In the genomic region with DNA sequence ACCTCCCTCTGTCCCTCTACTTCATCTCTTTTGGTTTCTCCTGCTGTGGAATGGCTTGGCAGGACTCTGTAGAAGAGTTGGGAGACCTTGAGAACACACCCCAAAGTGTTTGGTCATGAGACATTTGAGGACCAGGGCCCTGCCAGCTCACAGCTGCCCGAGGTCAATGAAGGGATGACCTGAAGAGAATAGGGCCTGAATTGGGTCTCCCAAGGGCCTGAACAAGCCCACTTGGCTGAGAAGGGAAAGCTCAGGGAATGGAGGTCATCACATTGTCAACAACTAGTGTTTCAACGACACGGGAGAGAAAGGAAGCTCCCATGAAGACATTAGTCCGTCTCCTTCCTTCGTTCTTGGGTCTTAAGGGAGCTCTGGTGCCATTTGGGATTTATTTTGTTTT, we compare ENCODE assay signal across 22 cellular contexts.
"Had no signal": no experiment of that assay in that cellular context is flagged by ENCODE, and none has a peak within 500 bp of the region (broad histone marks: within the 10 kb centered on the region; RNA-seq: fewer than 3 reads in every experiment).

No MANE protein-coding gene starts in this region.

- H3K27me3 ChIP-seq: MG63 had no signal

- H3K27ac ChIP-seq: RWPE1 had no signal

- H3K36me3 ChIP-seq: MG63 had no signal

- H3K9me3 ChIP-seq: MG63, SK-N-SH had no signal

- DNase-seq: IMR-90, Karpas-422, KG1, MG63, NCI-H1092, NCI-H1105 treated with DMSO at 0.1 percent for 48 hours, NCI-H1417 treated with DMSO at 0.1 percent for 48 hours, NCI-H146, NCI-H1694 treated with DMSO at 0.1 percent for 48 hours, NCI-H1930, NCI-H2081, NCI-H2107, NCI-H2227 treated with DMSO at 0.1 percent for 48 hours, NCI-H524, NCI-H526 treated with DMSO at 0.1 percent for 48 hours, NCI-H774, PC-3, SHP77, SK-N-SH had no signal

- H3K4me3 ChIP-seq: MG63 had no signal

- ATAC-seq: HepG2, Panc1, PC-3 had no signal
